In the genomic region with DNA sequence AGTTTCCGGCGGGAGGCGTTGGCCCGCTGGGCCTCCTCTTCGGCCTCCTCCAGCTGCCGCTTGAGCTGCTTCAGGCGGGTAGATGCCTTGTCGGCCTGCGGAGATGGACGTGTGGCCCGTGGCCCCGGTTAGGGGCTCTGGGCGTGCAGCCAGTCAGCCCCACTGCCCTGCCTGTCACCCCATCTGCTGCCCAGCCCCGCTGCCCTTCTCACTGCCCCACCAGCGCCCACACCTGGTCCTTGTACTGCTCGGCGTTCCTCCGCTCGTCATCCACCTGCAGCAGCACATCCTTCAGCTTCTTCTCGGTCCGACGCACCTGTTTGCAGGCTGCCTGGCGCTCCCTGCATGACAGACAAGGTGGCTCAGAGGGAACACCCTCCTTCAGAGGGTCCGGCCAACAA, we compare ENCODE assay signal across 27 cellular contexts. TPM values are rescaled to one million over a fixed set of nuclear protein-coding genes. Genes with fewer than 3 reads are reported as not detected.
A peak's percentile ranks its signal among the peaks of the same experiment; 100 is the strongest.
DNase-seq lines count a peak whose midpoint lies in the region; ATAC-seq and TF ChIP-seq lines count a peak whose summit lies in the region.
"Had no signal": no experiment of that assay in that cellular context is flagged by ENCODE, and none has a peak within 500 bp of the region (broad histone marks: within the 10 kb centered on the region; RNA-seq: fewer than 3 reads in every experiment).

No MANE protein-coding gene starts in this region.

- intact Hi-C loops in naive thymus-derived CD4-positive, alpha-beta T cell (cut with micrococcal nuclease), result no loop called here
- intact Hi-C loops in Right ventricle myocardium superior (cut with DNase I), result loop anchor here (5.0 kb wide), 1 partner anchor 137 kb away; no protein-coding TSS in a partner anchor

- H3K4me1 ChIP-seq in naive thymus-derived CD4-positive, alpha-beta T cell (ENCODE audit: control insufficient read depth in 2 of 2, insufficient read depth in 2 of 2, low read length in 2 of 2), result peaks cover 24 to 28% of the 10 kb centered on the region in 2 donors
- no peaks in the 10 kb centered on the region for H3K4me1 ChIP-seq in urinary bladder (ENCODE audit: insufficient read depth)
- H3K4me1 ChIP-seq: body of pancreas had no signal

- H3K27me3 Mint-ChIP-seq in activated naive CD8-positive, alpha-beta T cell, result no peaks in the 10 kb centered on the region
- no peaks in the 10 kb centered on the region for H3K27me3 Mint-ChIP-seq in activated naive CD8-positive, alpha-beta T cell treated with anti-CD3 and anti-CD28 coated beads, Interleukin-2, amount 50 U/mL, for 24 hours
- H3K27me3 Mint-ChIP-seq in WTC11 (ENCODE audit: low read depth), result no peaks in the 10 kb centered on the region
- no peaks in the 10 kb centered on the region for H3K27me3 Mint-ChIP-seq in naive thymus-derived CD4-positive, alpha-beta T cell

- no peaks in the 10 kb centered on the region for H3K9me3 Mint-ChIP-seq in activated naive CD8-positive, alpha-beta T cell (ENCODE audit: low read depth)
- H3K9me3 Mint-ChIP-seq in activated naive CD8-positive, alpha-beta T cell treated with anti-CD3 and anti-CD28 coated beads, Interleukin-2, amount 50 U/mL, for 24 hours, result no peaks in the 10 kb centered on the region
- H3K9me3 Mint-ChIP-seq in WTC11, result no peaks in the 10 kb centered on the region
- H3K9me3 Mint-ChIP-seq in naive thymus-derived CD4-positive, alpha-beta T cell, result peaks cover 0 to 22% (median 0%) of the 10 kb centered on the region in 11 donors
- H3K9me3 Mint-ChIP-seq: activated naive CD4-positive, alpha-beta T cell treated with anti-CD3 and anti-CD28 coated beads, Interleukin-2, amount 50 U/mL, for 72 hours; neural crest cell had no signal

- peak overlapping the region; percentile 68 for H3K27ac Mint-ChIP-seq in activated naive CD8-positive, alpha-beta T cell
- no peak overlapping the region for H3K27ac Mint-ChIP-seq in activated naive CD8-positive, alpha-beta T cell treated with anti-CD3 and anti-CD28 coated beads, Interleukin-2, amount 50 U/mL, for 24 hours
- H3K27ac Mint-ChIP-seq in WTC11, result peak overlapping the region; percentile 63; the same call in 1 of the 2 replicates
- peak overlapping the region in 5 of 9 donors; percentile 32 to 70 (median 56) for H3K27ac Mint-ChIP-seq in naive thymus-derived CD4-positive, alpha-beta T cell

- peaks cover 27% of the 10 kb centered on the region for H3K4me1 Mint-ChIP-seq in activated naive CD8-positive, alpha-beta T cell (ENCODE audit: low read depth)
- peaks cover 11% of the 10 kb centered on the region for H3K4me1 Mint-ChIP-seq in activated naive CD8-positive, alpha-beta T cell treated with anti-CD3 and anti-CD28 coated beads, Interleukin-2, amount 50 U/mL, for 24 hours
- peaks cover 5% of the 10 kb centered on the region; the same call in 1 of the 2 replicates for H3K4me1 Mint-ChIP-seq in WTC11
- peaks cover 13 to 28% (median 18%) of the 10 kb centered on the region in 7 donors for H3K4me1 Mint-ChIP-seq in naive thymus-derived CD4-positive, alpha-beta T cell
- H3K4me1 Mint-ChIP-seq: neural crest cell had no signal

- DNase-seq in activated naive CD8-positive, alpha-beta T cell treated with anti-CD3 and anti-CD28 coated beads, Interleukin-2, amount 50 U/mL, for 24 hours, result no peak
- DNase-seq in WTC11 (ENCODE audit: low spot score) (no peak), Right ventricle myocardium superior (no peak)
- DNase-seq in naive thymus-derived CD4-positive, alpha-beta T cell, result no peak
- no peak for DNase-seq in stimulated activated naive CD4-positive, alpha-beta T cell (lab: John Stamatoyannopoulos, UW)
- DNase-seq in activated T-cell treated with anti-CD3 and anti-CD28 coated beads, Interleukin-2, amount 50 U/mL, for 48 hours, result no peak
- DNase-seq: ACHN; body of pancreas; effector memory CD4-positive, alpha-beta T cell; GM23248; hypothalamus; MM.1S; NCI-H1436 treated with DMSO at 0.1 percent for 48 hours; NCI-H510A treated with DMSO at 0.1 percent for 48 hours; NK-92 treated with Interleukin-12 subunit alpha and Interleukin-12 subunit beta, amount 100 ng/mL, for 24 hours; small intestine; T1000; trophoblast cell had no signal

- CTCF ChIA-PET in WTC11 (lab: Charles Lee), result interaction anchor here (1.0 kb wide), 1 partner anchor 23 kb away, joined by 5 read pairs; no protein-coding TSS in a partner anchor
- CTCF ChIA-PET in naive thymus-derived CD4-positive, alpha-beta T cell (lab: Charles Lee), result no interaction called here

- H3K27me3 ChIP-seq in naive thymus-derived CD4-positive, alpha-beta T cell (ENCODE audit: control insufficient read depth in 2 of 2, insufficient read depth in 2 of 2, low read length in 2 of 2), result no peaks in the 10 kb centered on the region
- H3K27me3 ChIP-seq: body of pancreas had no signal

- H3K36me3 Mint-ChIP-seq in activated naive CD8-positive, alpha-beta T cell, result peaks cover 1% of the 10 kb centered on the region
- peaks cover 58% of the 10 kb centered on the region for H3K36me3 Mint-ChIP-seq in activated naive CD8-positive, alpha-beta T cell treated with anti-CD3 and anti-CD28 coated beads, Interleukin-2, amount 50 U/mL, for 24 hours (ENCODE audit: low read depth)
- H3K36me3 Mint-ChIP-seq in WTC11, result peaks cover 71% of the 10 kb centered on the region
- peaks cover 21 to 59% (median 32%) of the 10 kb centered on the region in 5 donors for H3K36me3 Mint-ChIP-seq in naive thymus-derived CD4-positive, alpha-beta T cell

- no peak for TF ChIP-seq CTCF in WTC11 (IDR thresholded peaks at IDR 0.05)

- H3K36me3 ChIP-seq in naive thymus-derived CD4-positive, alpha-beta T cell (ENCODE audit: control insufficient read depth in 2 of 3, insufficient read depth in 3 of 3, low read length in 3 of 3), result peaks cover 52 to 85% (median 54%) of the 10 kb centered on the region in 3 experiments
- peaks cover 16% of the 10 kb centered on the region for H3K36me3 ChIP-seq in urinary bladder (ENCODE audit: insufficient read depth)

- peak overlapping the region; percentile 36 for H3K27ac ChIP-seq in naive thymus-derived CD4-positive, alpha-beta T cell (ENCODE audit: low read depth, low read length)
- peak overlapping the region; percentile 28 for H3K27ac ChIP-seq in urinary bladder (ENCODE audit: low read depth)
- H3K27ac ChIP-seq: body of pancreas, C4-2B, GM23248, HL-60 had no signal

- no peak for ATAC-seq in activated naive CD8-positive, alpha-beta T cell treated with anti-CD3 and anti-CD28 coated beads, Interleukin-2, amount 50 U/mL, for 24 hours
- no peak for ATAC-seq in WTC11
- ATAC-seq in naive thymus-derived CD4-positive, alpha-beta T cell, result no peak
- ATAC-seq in Right ventricle myocardium superior (ENCODE audit: poor library complexity), result no peak
- ATAC-seq: activated naive CD4-positive, alpha-beta T cell treated with anti-CD3 and anti-CD28 coated beads, Interleukin-2, amount 50 U/mL, for 72 hours; body of pancreas; esophagus mucosa; Panc1 had no signal

- WGBS in urinary bladder, result 91% methylated on average over 24 of the region's 24 CpGs

- no peaks in the 10 kb centered on the region for H3K9me3 ChIP-seq in naive thymus-derived CD4-positive, alpha-beta T cell (ENCODE audit: control insufficient read depth in 2 of 3, low read length in 3 of 3)
- H3K9me3 ChIP-seq: body of pancreas, prostate gland had no signal

- no peak overlapping the region for H3K4me3 Mint-ChIP-seq in activated naive CD8-positive, alpha-beta T cell
- no peak overlapping the region for H3K4me3 Mint-ChIP-seq in activated naive CD8-positive, alpha-beta T cell treated with anti-CD3 and anti-CD28 coated beads, Interleukin-2, amount 50 U/mL, for 24 hours
- H3K4me3 Mint-ChIP-seq in WTC11, result no peak overlapping the region
- no peak overlapping the region for H3K4me3 Mint-ChIP-seq in naive thymus-derived CD4-positive, alpha-beta T cell
- H3K4me3 Mint-ChIP-seq: neural crest cell had no signal

- no peak overlapping the region for H3K4me3 ChIP-seq in naive thymus-derived CD4-positive, alpha-beta T cell (ENCODE audit: low read length)
- no peak overlapping the region for H3K4me3 ChIP-seq in urinary bladder (ENCODE audit: low read depth, low read length)
- H3K4me3 ChIP-seq: body of pancreas, GM23248, prostate gland had no signal

- POLR2A ChIA-PET in WTC11 (lab: Charles Lee), result no interaction called here
- POLR2A ChIA-PET in naive thymus-derived CD4-positive, alpha-beta T cell (lab: Charles Lee), result interaction anchor here (1.4 kb wide), 1 partner anchor 47 kb away, joined by 3 read pairs; no protein-coding TSS in a partner anchor

TF ChIP-seq in WTC11, 78 proteins besides CTCF, POLR2A, EP300 and RAD21:
- TF ChIP-seq, protein P1, sequence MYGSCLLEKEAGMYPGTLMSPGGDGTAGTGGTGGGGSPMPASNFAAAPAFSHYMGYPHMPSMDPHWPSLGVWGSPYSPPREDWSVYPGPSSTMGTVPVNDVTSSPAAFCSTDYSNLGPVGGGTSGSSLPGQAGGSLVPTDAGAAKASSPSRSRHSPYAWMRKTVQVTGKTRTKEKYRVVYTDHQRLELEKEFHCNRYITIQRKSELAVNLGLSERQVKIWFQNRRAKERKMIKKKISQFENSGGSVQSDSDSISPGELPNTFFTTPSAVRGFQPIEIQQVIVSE (CRISPR knock-in tag; IDR thresholded peaks at IDR 0.05; ENCODE audit: borderline replicate concordance), result no peak
- TF ChIP-seq USF1 (CRISPR knock-in tag; IDR thresholded peaks at IDR 0.05), result no peak
- no peak for TF ChIP-seq RELA (CRISPR knock-in tag; IDR thresholded peaks at IDR 0.05; ENCODE audit: borderline replicate concordance)

RNA-seq across cellular contexts. Expression of gene APOL1, which starts 31.2 kb away (rescaled TPM):
- 0.27 to 0.41 TPM (median 0.35 TPM) in 3 replicates for total RNA-seq in WTC11 (2021)
- 10 to 100 TPM in 4 of 5 experiments, 1 to 10 TPM in 1; 8.6 to 91.1 (median 18.4) TPM for total RNA-seq in naive thymus-derived CD4-positive, alpha-beta T cell
- 10 to 100 TPM in 1 of 2 donors, 1 to 10 TPM in 1; 6.2 to 14.9 TPM for polyA plus RNA-seq in naive thymus-derived CD4-positive, alpha-beta T cell
- total RNA-seq in urinary bladder, result 22.9 TPM
- polyA plus RNA-seq in urinary bladder, result 71.5 TPM
- total RNA-seq in Right ventricle myocardium superior, result 16.8 TPM
- total RNA-seq: neural crest cell had no signal

RNA-seq across cellular contexts. Expression of gene APOL2, which starts 44.8 kb away (rescaled TPM):
- total RNA-seq in WTC11 (2021), result 11.2 to 12.5 TPM (median 12.4 TPM) in 3 replicates
- 100 to 1,000 TPM in 1 of 5 experiments, 10 to 100 TPM in 4; 30.1 to 133 (median 66.9) TPM for total RNA-seq in naive thymus-derived CD4-positive, alpha-beta T cell
- 10 to 100 TPM; 13.4 to 14.9 TPM for polyA plus RNA-seq in naive thymus-derived CD4-positive, alpha-beta T cell
- 35.5 TPM for total RNA-seq in urinary bladder
- polyA plus RNA-seq in urinary bladder, result 46.1 TPM
- total RNA-seq in Right ventricle myocardium superior, result 58.6 TPM
